In the genomic region with DNA sequence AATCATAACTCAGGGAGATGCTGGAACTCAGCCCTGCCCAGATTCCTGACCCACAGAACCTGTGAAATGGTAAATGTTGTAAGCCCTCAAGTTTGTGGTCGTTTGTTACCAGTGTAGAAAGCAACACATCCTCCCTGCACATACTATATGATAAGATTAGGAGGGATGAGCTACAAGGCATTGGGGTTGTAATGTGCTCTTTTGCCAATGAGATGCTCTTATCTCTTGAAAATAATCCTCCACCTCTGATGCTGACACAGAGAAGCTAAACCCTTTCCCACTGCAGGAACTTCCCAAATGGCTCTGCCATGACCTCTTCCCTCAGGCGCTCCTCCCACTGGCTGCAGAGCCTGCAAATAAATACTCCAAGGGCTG, we compare ENCODE assay signal across 13 cellular contexts. TPM values are rescaled to one million over a fixed set of nuclear protein-coding genes. Genes with fewer than 3 reads are reported as not detected.
DNase-seq lines count a peak whose midpoint lies in the region; ATAC-seq and TF ChIP-seq lines count a peak whose summit lies in the region.
"Had no signal": no experiment of that assay in that cellular context is flagged by ENCODE, and none has a peak within 500 bp of the region (broad histone marks: within the 10 kb centered on the region; RNA-seq: fewer than 3 reads in every experiment).

No MANE protein-coding gene starts in this region.

- peaks cover 17 to 37% of the 10 kb centered on the region in 2 donors for H3K36me3 Mint-ChIP-seq in activated T-cell treated with anti-CD3 and anti-CD28 coated beads, Interleukin-2, amount 50 U/mL, for 72 hours (ENCODE audit: insufficient read depth in 2 of 2)
- H3K36me3 Mint-ChIP-seq in activated naive CD8-positive, alpha-beta T cell treated with anti-CD3 and anti-CD28 coated beads, Interleukin-2, amount 50 U/mL, for 24 hours (ENCODE audit: low read depth), result peaks cover 64% of the 10 kb centered on the region

- peak overlapping the region; percentile 52 to 69 for H3K27ac ChIP-seq in mucosa of rectum (ENCODE audit: low read depth in 2 of 2, low read length in 2 of 2)
- H3K27ac ChIP-seq in thyroid gland, result peak overlapping the region in 2 of 3 donors; percentile 44 to 45

- H3K9ac ChIP-seq in mucosa of rectum (ENCODE audit: low read depth in 1 of 2, low read length in 2 of 2), result no peak overlapping the region

- H3K4me3 ChIP-seq in mucosa of rectum (ENCODE audit: low read length in 2 of 2), result no peak overlapping the region
- no peak overlapping the region for H3K4me3 ChIP-seq in thyroid gland (replicated peaks in 1 of 3)

- DNase-seq in activated T-cell treated with anti-CD3 and anti-CD28 coated beads, Interleukin-2, amount 50 U/mL, for 72 hours, result no peak
- DNase-seq in activated T-cell treated with anti-CD3 and anti-CD28 coated beads, Interleukin-2, amount 50 U/mL, for 48 hours, result no peak
- no peak for DNase-seq in activated naive CD8-positive, alpha-beta T cell treated with anti-CD3 and anti-CD28 coated beads, Interleukin-2, amount 50 U/mL, for 24 hours
- no peak for DNase-seq in thyroid gland
- DNase-seq: activated CD8-positive, alpha-beta memory T cell treated with anti-CD3 and anti-CD28 coated beads, Interleukin-2, amount 50 U/mL, for 48 hours; cortex of kidney; H9; MM.1S; NCI-H524 had no signal

- no peaks in the 10 kb centered on the region for H3K27me3 ChIP-seq in mucosa of rectum (ENCODE audit: control insufficient read depth in 2 of 2, insufficient read depth in 2 of 2, low read length in 2 of 2)
- no peaks in the 10 kb centered on the region for H3K27me3 ChIP-seq in thyroid gland

- TF ChIP-seq CTCF in thyroid gland (IDR thresholded peaks at IDR 0.05), result no peak

- peaks cover 9 to 16% of the 10 kb centered on the region in 2 donors for H3K36me3 ChIP-seq in mucosa of rectum (ENCODE audit: control insufficient read depth in 2 of 2, insufficient read depth in 2 of 2, low read length in 2 of 2)
- peaks cover 3 to 5% of the 10 kb centered on the region in 2 donors for H3K36me3 ChIP-seq in thyroid gland

- H3K4me1 ChIP-seq in mucosa of rectum (ENCODE audit: control insufficient read depth in 2 of 2, insufficient read depth in 2 of 2, low read length in 2 of 2) (peaks cover 10 to 13% of the 10 kb centered on the region in 2 donors), thyroid gland (peaks cover 0 to 8% of the 10 kb centered on the region in 2 donors)

- no peaks in the 10 kb centered on the region for H3K9me3 ChIP-seq in mucosa of rectum (ENCODE audit: control insufficient read depth in 2 of 2, low read length in 2 of 2)
- no peaks in the 10 kb centered on the region for H3K9me3 ChIP-seq in thyroid gland

- peaks cover 1 to 2% of the 10 kb centered on the region in 2 donors for H3K9me3 Mint-ChIP-seq in activated T-cell treated with anti-CD3 and anti-CD28 coated beads, Interleukin-2, amount 50 U/mL, for 72 hours
- no peaks in the 10 kb centered on the region for H3K9me3 Mint-ChIP-seq in activated naive CD8-positive, alpha-beta T cell treated with anti-CD3 and anti-CD28 coated beads, Interleukin-2, amount 50 U/mL, for 24 hours

- peak overlapping the region; percentile 25 to 64 for H3K4me3 Mint-ChIP-seq in activated T-cell treated with anti-CD3 and anti-CD28 coated beads, Interleukin-2, amount 50 U/mL, for 72 hours
- H3K4me3 Mint-ChIP-seq in activated naive CD8-positive, alpha-beta T cell treated with anti-CD3 and anti-CD28 coated beads, Interleukin-2, amount 50 U/mL, for 24 hours, result no peak overlapping the region
- H3K4me3 Mint-ChIP-seq: H9 had no signal

- intact Hi-C loops in thyroid gland (cut with DNase I), result no loop called here

- H3K27ac Mint-ChIP-seq in activated T-cell treated with anti-CD3 and anti-CD28 coated beads, Interleukin-2, amount 50 U/mL, for 72 hours, result peak overlapping the region; percentile 83
- H3K27ac Mint-ChIP-seq in activated naive CD8-positive, alpha-beta T cell treated with anti-CD3 and anti-CD28 coated beads, Interleukin-2, amount 50 U/mL, for 24 hours, result peak overlapping the region; percentile 82
- H3K27ac Mint-ChIP-seq: H9 had no signal

- 88 to 91% methylated on average over 2 of the region's 2 CpGs for WGBS in thyroid gland, 2 donors

- no peaks in the 10 kb centered on the region for H3K27me3 Mint-ChIP-seq in activated T-cell treated with anti-CD3 and anti-CD28 coated beads, Interleukin-2, amount 50 U/mL, for 72 hours (ENCODE audit: low read depth)
- no peaks in the 10 kb centered on the region for H3K27me3 Mint-ChIP-seq in activated naive CD8-positive, alpha-beta T cell treated with anti-CD3 and anti-CD28 coated beads, Interleukin-2, amount 50 U/mL, for 24 hours

- no peak for ATAC-seq in activated T-cell treated with anti-CD3 and anti-CD28 coated beads, Interleukin-2, amount 50 U/mL, for 72 hours (replicated peaks in 1 of 2)
- no peak for ATAC-seq in activated naive CD8-positive, alpha-beta T cell treated with anti-CD3 and anti-CD28 coated beads, Interleukin-2, amount 50 U/mL, for 24 hours
- ATAC-seq in HG03521 (IDR thresholded peaks at IDR 0.05; ENCODE audit: unreplicated experiment), result no peak
- ATAC-seq in GM19324 (IDR thresholded peaks at IDR 0.05; ENCODE audit: low FRiP score, unreplicated experiment), result no peak
- no peak for ATAC-seq in HG03442 (IDR thresholded peaks at IDR 0.05; ENCODE audit: unreplicated experiment)

- peaks cover 93% of the 10 kb centered on the region for H3K4me1 Mint-ChIP-seq in activated T-cell treated with anti-CD3 and anti-CD28 coated beads, Interleukin-2, amount 50 U/mL, for 72 hours (ENCODE audit: low read depth)
- H3K4me1 Mint-ChIP-seq in activated naive CD8-positive, alpha-beta T cell treated with anti-CD3 and anti-CD28 coated beads, Interleukin-2, amount 50 U/mL, for 24 hours, result peaks cover 90% of the 10 kb centered on the region

- TF ChIP-seq POLR2A in thyroid gland (IDR thresholded peaks at IDR 0.05), result no peak

RNA-seq across cellular contexts. Expression of gene CDC42EP3, which starts 23.5 kb away (rescaled TPM):
- 10 to 100 TPM; 27.0 to 28.9 TPM for total RNA-seq in activated T-cell treated with anti-CD3 and anti-CD28 coated beads, Interleukin-2, amount 50 U/mL, for 72 hours
- 10 to 100 TPM in 3 of 4 donors, 1 to 10 TPM in 1; 8.1 to 24.7 (median 18.8) TPM for total RNA-seq in thyroid gland
